Comparison of ENCODE assay signal across 13 cellular contexts in genomic region chrX:140661657-140662056, GRCh38.
DNase-seq lines count a peak whose midpoint lies in the region; ATAC-seq and TF ChIP-seq lines count a peak whose summit lies in the region.
"Had no signal": no experiment of that assay in that cellular context is flagged by ENCODE, and none has a peak within 500 bp of the region (broad histone marks: within the 10 kb centered on the region; RNA-seq: fewer than 3 reads in every experiment).

No MANE protein-coding gene starts in this region.

- DNase-seq in EH (ENCODE audit: low read depth) = peak; percentile 2
- peak; percentile 30 for DNase-seq in NCI-H1417 treated with DMSO at 0.1 percent for 48 hours (lab: John Stamatoyannopoulos, UW)
- DNase-seq in choroid plexus epithelial cell (ENCODE audit: low read depth) = peak; percentile 11
- peak; percentile 3 for DNase-seq in non-pigmented ciliary epithelial cell (ENCODE audit: low read depth)
- no peak for DNase-seq in activated naive CD4-positive, alpha-beta T cell treated with anti-CD3 and anti-CD28 coated beads, Interleukin-2, amount 50 U/mL, for 16 hours
- DNase-seq in glomerular visceral epithelial cell (ENCODE audit: extremely low spot score) = no peak
- no peak for DNase-seq in GM19240 (ENCODE audit: insufficient read length, low spot score)
- DNase-seq: activated CD8-positive, alpha-beta memory T cell treated with anti-CD3 and anti-CD28 coated beads for 24 hours; activated naive CD4-positive, alpha-beta T cell treated with anti-CD3 and anti-CD28 coated beads, Interleukin-2, amount 10 ng/mL, durations not matched to agents 7 days and 5 days; CD8-positive, alpha-beta T cell; foreskin keratinocyte had no signal

- peak; percentile 16 for TF ChIP-seq CTCF in choroid plexus epithelial cell (conservative IDR thresholded peaks at IDR 0.05; ENCODE audit: low read depth, low read length)

- no peak overlapping the region for H3K4me3 ChIP-seq in choroid plexus epithelial cell (ENCODE audit: low read depth, low read length)

- no peak for ATAC-seq in GM21390 (IDR thresholded peaks at IDR 0.05; ENCODE audit: unreplicated experiment)
- ATAC-seq: CD8-positive, alpha-beta T cell; foreskin keratinocyte; stimulated activated effector memory CD8-positive, alpha-beta T cell treated with anti-CD3 and anti-CD28 coated beads, Interleukin-12 subunit alpha, Interleukin-12 subunit beta, amount 100 ng/mL, for 72 hours had no signal

Comparison
In these comparisons a context has a peak if more than half of its experiments do, and no peak if none do; other contexts are left out.
1. DNase-seq: peak in EH (single experiment), NCI-H1417 treated with DMSO at 0.1 percent for 48 hours (single experiment), choroid plexus epithelial cell (single experiment) and non-pigmented ciliary epithelial cell (single experiment); none in activated naive CD4-positive, alpha-beta T cell treated with anti-CD3 and anti-CD28 coated beads, Interleukin-2, amount 50 U/mL, for 16 hours (single experiment), glomerular visceral epithelial cell (single experiment) and GM19240 (single experiment).